8 cellular contexts compared by ENCODE assay signal in genomic region chr5:180494510-180495181, GRCh38. TPM values are rescaled to one million over a fixed set of nuclear protein-coding genes. Genes with fewer than 3 reads are reported as not detected.
A peak's percentile ranks its signal among the peaks of the same experiment; 100 is the strongest.
DNase-seq lines count a peak whose midpoint lies in the region; ATAC-seq and TF ChIP-seq lines count a peak whose summit lies in the region.

No MANE protein-coding gene starts in this region.

- H3K4me3 Mint-ChIP-seq in Caco-2 (ENCODE audit: unreplicated experiment): peak overlapping the region; percentile 84

- H3K4me1 Mint-ChIP-seq in Caco-2 (ENCODE audit: low read depth, unreplicated experiment): no peaks in the 10 kb centered on the region

- DNase-seq in Caco-2 (peak in 1 of 2 experiments; percentile 63), medulla oblongata (ENCODE audit: extremely low spot score) (peak; percentile 53), NCI-H128 (lab: John Stamatoyannopoulos, UW; ENCODE audit: unreplicated experiment) (no peak)
- peak; percentile 29 to 47 for DNase-seq in activated CD4-positive, alpha-beta T cell treated with anti-CD3 and anti-CD28 coated beads for 4 hours
- peak; percentile 42 for DNase-seq in effector CD4-positive, alpha-beta T cell
- DNase-seq in stimulated activated CD8-positive, alpha-beta memory T cell treated with anti-CD3 and anti-CD28 coated beads, Interleukin-12 subunit alpha, Interleukin-12 subunit beta, amount 100 ng/mL, for 24 hours (ENCODE audit: extremely low read depth): peak; percentile 5

- peaks cover 10% of the 10 kb centered on the region for H3K4me1 ChIP-seq in Caco-2

- H3K36me3 ChIP-seq in Caco-2 (ENCODE audit: control insufficient read depth, insufficient read depth, low read length): no peaks in the 10 kb centered on the region; the same call in 1 of the 2 replicates

- peak overlapping the region; percentile 73 for H3K27ac Mint-ChIP-seq in Caco-2 (ENCODE audit: unreplicated experiment)

- intact Hi-C loops in Caco-2 (cut with micrococcal nuclease; ENCODE audit: unreplicated experiment): no loop called here

- TF ChIP-seq CTCF in Caco-2 (IDR thresholded peaks at IDR 0.05; ENCODE audit: insufficient read depth in 1 of 2, low read depth in 1 of 2, low read length in 1 of 2, severe bottlenecking in 1 of 2, unreplicated experiment in 1 of 2): no peak

- no peaks in the 10 kb centered on the region for H3K9me3 Mint-ChIP-seq in Caco-2 (ENCODE audit: unreplicated experiment)

- H3K4me3 ChIP-seq in Caco-2 (ENCODE audit: low read depth, low read length): peak overlapping the region; percentile 80

- CTCF ChIA-PET in Caco-2 (lab: Charles Lee): no interaction called here

- peaks cover 27% of the 10 kb centered on the region for H3K36me3 Mint-ChIP-seq in Caco-2 (ENCODE audit: insufficient read depth, unreplicated experiment)

- H3K27me3 ChIP-seq in Caco-2 (replicated peaks; ENCODE audit: control insufficient read depth, insufficient read depth, low read length): no peaks in the 10 kb centered on the region

- H3K27me3 Mint-ChIP-seq in Caco-2 (ENCODE audit: insufficient read depth, unreplicated experiment): no peaks in the 10 kb centered on the region

- BruUV-seq in Caco-2 (replicated peaks; lab: Mats Ljungman, UMichigan): no TSS peak

- H3K9me3 ChIP-seq in Caco-2: no peaks in the 10 kb centered on the region

- ATAC-seq in GM19467 (IDR thresholded peaks at IDR 0.05; ENCODE audit: unreplicated experiment) (peak; percentile 34), HG03565 (IDR thresholded peaks at IDR 0.05; ENCODE audit: unreplicated experiment) (peak; percentile 31)

- POLR2A ChIA-PET in Caco-2 (lab: Charles Lee): interaction anchor here (0.6 kb wide), 1 partner anchor 69 kb away, joined by 5 read pairs; no protein-coding TSS in a partner anchor

RNA-seq across cellular contexts. Expression of gene CNOT6, which starts 0.5 kb away (rescaled TPM):
- total RNA-seq in Caco-2 (2022): 43.2 and 46.3 TPM in 2 replicates
